ENCODE assay signal across 8 cellular contexts in the genomic region with DNA sequence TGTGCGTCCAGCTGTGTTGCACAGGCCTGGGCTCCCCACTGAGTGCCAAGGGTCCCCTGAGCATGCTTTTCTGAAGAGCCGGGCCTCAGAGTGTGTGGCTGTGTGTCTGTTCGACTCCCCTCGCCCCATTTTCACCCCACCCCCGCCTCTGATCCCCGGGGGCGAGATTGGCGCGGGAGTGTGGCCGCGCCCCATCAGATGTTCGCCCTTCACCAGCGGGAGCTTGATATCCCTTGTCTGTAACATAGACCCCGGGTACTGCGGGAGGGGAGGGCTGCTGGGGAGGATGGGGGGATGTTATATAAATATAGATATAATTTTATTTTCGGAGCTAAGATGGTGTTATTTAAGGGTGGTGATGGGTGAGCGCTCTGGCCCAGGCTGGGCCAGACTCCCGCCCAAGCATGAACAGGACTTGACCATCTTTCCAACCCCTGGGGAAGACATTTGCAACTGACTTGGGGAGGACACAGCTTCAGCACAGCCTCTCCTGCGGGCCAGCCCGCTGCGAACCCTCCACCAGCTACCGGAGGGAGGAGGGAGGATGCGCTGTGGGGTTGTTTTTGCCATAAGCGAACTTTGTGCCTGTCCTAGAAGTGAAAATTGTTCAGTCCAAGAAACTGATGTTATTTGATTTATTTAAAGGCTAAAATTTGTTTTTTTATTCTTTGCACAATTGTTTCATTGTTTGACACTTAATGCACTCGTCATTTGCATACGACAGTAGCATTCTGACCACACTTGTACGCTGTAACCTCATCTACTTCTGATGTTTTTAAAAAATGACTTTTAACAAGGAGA. TPM values are rescaled to one million over a fixed set of nuclear protein-coding genes. Genes with fewer than 3 reads are reported as not detected.
DNase-seq lines count a peak whose midpoint lies in the region; ATAC-seq and TF ChIP-seq lines count a peak whose summit lies in the region.

No MANE protein-coding gene starts in this region.

- no peak for TF ChIP-seq CTCF in adrenal gland (IDR thresholded peaks at IDR 0.05)

- peaks cover 60% of the 10 kb centered on the region for H3K27me3 Mint-ChIP-seq in activated CD4-positive, alpha-beta T cell treated with anti-CD3 and anti-CD28 coated beads, Interleukin-2, amount 10 ng/mL, durations not matched to agents 24 days and 14 days
- peaks cover 6 to 13% (median 9%) of the 10 kb centered on the region in 3 donors for H3K27me3 Mint-ChIP-seq in immature natural killer cell (ENCODE audit: low read depth in 3 of 3)

- H3K36me3 Mint-ChIP-seq in activated CD4-positive, alpha-beta T cell treated with anti-CD3 and anti-CD28 coated beads, Interleukin-2, amount 10 ng/mL, durations not matched to agents 24 days and 14 days (ENCODE audit: low read depth): no peaks in the 10 kb centered on the region
- H3K36me3 Mint-ChIP-seq in immature natural killer cell: peaks cover 0 to 3% (median 3%) of the 10 kb centered on the region in 3 donors

- peaks cover 6% of the 10 kb centered on the region for H3K4me1 Mint-ChIP-seq in activated CD4-positive, alpha-beta T cell treated with anti-CD3 and anti-CD28 coated beads, Interleukin-2, amount 10 ng/mL, durations not matched to agents 24 days and 14 days
- peaks cover 16 to 23% of the 10 kb centered on the region in 2 donors for H3K4me1 Mint-ChIP-seq in immature natural killer cell

- no peak overlapping the region for H3K27ac Mint-ChIP-seq in activated CD4-positive, alpha-beta T cell treated with anti-CD3 and anti-CD28 coated beads, Interleukin-2, amount 10 ng/mL, durations not matched to agents 24 days and 14 days
- H3K27ac Mint-ChIP-seq in immature natural killer cell: peak overlapping the region in 1 of 6 donors; percentile 60

- no peaks in the 10 kb centered on the region for H3K9me3 Mint-ChIP-seq in activated CD4-positive, alpha-beta T cell treated with anti-CD3 and anti-CD28 coated beads, Interleukin-2, amount 10 ng/mL, durations not matched to agents 24 days and 14 days
- no peaks in the 10 kb centered on the region for H3K9me3 Mint-ChIP-seq in immature natural killer cell

- H3K4me3 ChIP-seq in adrenal gland (peak overlapping the region; percentile 77 to 99 (median 90)), skeletal muscle tissue (ENCODE audit: low read length in 3 of 3) (peak overlapping the region; percentile 93 to 99 (median 95))

- peak overlapping the region; percentile 92 to 98 (median 97) for H3K9ac ChIP-seq in skeletal muscle tissue (ENCODE audit: low read depth in 1 of 3, low read length in 3 of 3)

- H3K4me3 Mint-ChIP-seq in activated CD4-positive, alpha-beta T cell treated with anti-CD3 and anti-CD28 coated beads, Interleukin-2, amount 10 ng/mL, durations not matched to agents 24 days and 14 days: peak overlapping the region; percentile 77
- H3K4me3 Mint-ChIP-seq in immature natural killer cell: peak overlapping the region; percentile 86 to 91 (median 89)

- peaks cover 38% of the 10 kb centered on the region in 2 donors for H3K4me1 ChIP-seq in adrenal gland (replicated peaks in 1 of 2)
- peaks cover 31 to 35% (median 32%) of the 10 kb centered on the region in 3 donors for H3K4me1 ChIP-seq in skeletal muscle tissue (ENCODE audit: control insufficient read depth in 3 of 3, insufficient read depth in 3 of 3, low read length in 3 of 3)

- H3K27me3 ChIP-seq in adrenal gland (no peaks in the 10 kb centered on the region), skeletal muscle tissue (ENCODE audit: control insufficient read depth in 3 of 3, insufficient read depth in 3 of 3, low read length in 3 of 3) (no peaks in the 10 kb centered on the region)

- 5 to 16% (median 13%) methylated on average over 13 to 27 of the region's 27 CpGs for WGBS in adrenal gland, 4 donors

- peaks cover 0 to 17% of the 10 kb centered on the region in 2 donors for H3K36me3 ChIP-seq in adrenal gland (replicated peaks in 1 of 2)
- H3K36me3 ChIP-seq in skeletal muscle tissue (ENCODE audit: control insufficient read depth in 3 of 3, insufficient read depth in 3 of 3, low read length in 3 of 3): peaks cover 4 to 13% (median 13%) of the 10 kb centered on the region in 3 donors

- intact Hi-C loops in activated CD4-positive, alpha-beta T cell treated with anti-CD3 and anti-CD28 coated beads, Interleukin-2, amount 10 ng/mL, durations not matched to agents 24 days and 14 days (cut with micrococcal nuclease): loop anchor here (5.0 to 10.0 kb wide), 4 partner anchors 376 to 1101 kb away; a partner anchor contains a TSS
- intact Hi-C loops in adrenal gland (cut with DNase I): loop anchor here in 1 of 2 donors (5.0 kb wide), 1 partner anchor 189 kb away; no protein-coding TSS in a partner anchor

- peak; percentile 43 to 73 for TF ChIP-seq POLR2A in adrenal gland (IDR thresholded peaks at IDR 0.05)

- H3K27ac ChIP-seq in adrenal gland (peak overlapping the region; percentile 95 to 99 (median 98)), skeletal muscle tissue (ENCODE audit: low read depth, low read length) (peak overlapping the region; percentile 99)

- ATAC-seq in HG02588 (IDR thresholded peaks at IDR 0.05; ENCODE audit: unreplicated experiment): no peak

- DNase-seq in activated CD4-positive, alpha-beta T cell treated with anti-CD3 and anti-CD28 coated beads, Interleukin-2, amount 10 ng/mL, durations not matched to agents 24 days and 14 days: no peak
- DNase-seq in activated CD4-positive, alpha-beta T cell treated with anti-CD3 and anti-CD28 coated beads, Interleukin-2, amount 50 U/mL, for 48 hours: no peak
- DNase-seq in adrenal gland (peak in 5 of 7 donors; percentile 52 to 74 (median 61)), immature natural killer cell (no peak), NCI-H524 treated with DMSO at 0.1 percent for 48 hours (lab: John Stamatoyannopoulos, UW) (no peak), 8988T (no peak)

- H3K9me3 ChIP-seq in adrenal gland (replicated peaks in 1 of 3) (no peaks in the 10 kb centered on the region), skeletal muscle tissue (ENCODE audit: control insufficient read depth in 3 of 3, low read length in 3 of 3) (no peaks in the 10 kb centered on the region)

RNA-seq across cellular contexts. Expression of a gene that starts 1.6 kb away (rescaled TPM):
- total RNA-seq in activated CD4-positive, alpha-beta T cell treated with anti-CD3 and anti-CD28 coated beads, Interleukin-2, amount 10 ng/mL, durations not matched to agents 24 days and 14 days: 16.4 and 18.5 TPM in 2 replicates
- total RNA-seq in adrenal gland (1,000 to 10,000 TPM in 2 of 8 donors, 100 to 1,000 TPM in 6; 299 to 1,281 (median 765) TPM), skeletal muscle tissue (146 TPM)
- polyA plus RNA-seq in adrenal gland (100 to 1,000 TPM; 130 to 271 (median 232) TPM), immature natural killer cell (1 to 10 TPM in 2 of 3 donors, under 1 TPM in 1; 0.91 to 4.8 (median 4.4) TPM)

Comparison
In these comparisons a context has a peak if more than half of its experiments do, and no peak if none do; other contexts are left out.
1. DNase-seq: peak in adrenal gland (5 of 7); none in activated CD4-positive, alpha-beta T cell treated with anti-CD3 and anti-CD28 coated beads, Interleukin-2, amount 10 ng/mL, durations not matched to agents 24 days and 14 days (single experiment), activated CD4-positive, alpha-beta T cell treated with anti-CD3 and anti-CD28 coated beads, Interleukin-2, amount 50 U/mL, for 48 hours (0 of 2), immature natural killer cell (0 of 3), NCI-H524 treated with DMSO at 0.1 percent for 48 hours (single experiment) and 8988T (single experiment).